Comparison of ENCODE assay signal across 26 cellular contexts in the genomic region with DNA sequence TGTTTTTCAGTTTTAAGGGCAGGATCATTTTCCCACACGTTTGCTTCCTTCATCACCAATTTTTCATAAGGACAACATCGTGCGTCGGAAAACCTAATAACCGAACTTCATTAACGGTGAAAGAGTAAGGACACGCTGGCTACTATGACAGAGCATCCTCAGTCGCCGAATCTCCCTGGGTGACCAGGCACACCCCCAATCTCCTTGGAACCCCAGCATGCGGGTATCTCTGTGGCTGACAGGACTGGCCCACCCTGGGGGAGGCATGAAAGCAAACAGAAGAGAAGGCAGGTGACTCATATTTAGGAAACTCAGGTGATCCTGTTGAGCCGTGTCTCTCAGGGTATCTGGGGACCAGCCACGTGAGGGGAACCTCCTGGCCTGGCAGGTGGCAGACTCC.
DNase-seq lines count a peak whose midpoint lies in the region; ATAC-seq and TF ChIP-seq lines count a peak whose summit lies in the region.
"Had no signal": no experiment of that assay in that cellular context is flagged by ENCODE, and none has a peak within 500 bp of the region (broad histone marks: within the 10 kb centered on the region; RNA-seq: fewer than 3 reads in every experiment).

No MANE protein-coding gene starts in this region.

- POLR2A ChIA-PET in activated CD4-positive, alpha-beta T cell treated with anti-CD3 and anti-CD28 coated beads, Interleukin-2, amount 10 ng/mL, durations not matched to agents 7 days and 5 days (lab: Charles Lee): no interaction called here

- TF ChIP-seq CTCF in coronary artery (IDR thresholded peaks at IDR 0.05) (no peak), nephron progenitor cell (IDR thresholded peaks at IDR 0.05) (no peak)

- H3K9me3 Mint-ChIP-seq in activated CD4-positive, alpha-beta T cell treated with anti-CD3 and anti-CD28 coated beads, Interleukin-2, amount 10 ng/mL, durations not matched to agents 7 days and 5 days: no peaks in the 10 kb centered on the region
- H3K9me3 Mint-ChIP-seq in nephron progenitor cell: no peaks in the 10 kb centered on the region
- H3K9me3 Mint-ChIP-seq: CD14-positive monocyte, HFFc6 had no signal

- peak overlapping the region; percentile 25 for H3K27ac Mint-ChIP-seq in activated CD4-positive, alpha-beta T cell treated with anti-CD3 and anti-CD28 coated beads, Interleukin-2, amount 10 ng/mL, durations not matched to agents 7 days and 5 days
- peak overlapping the region; percentile 93 for H3K27ac Mint-ChIP-seq in nephron progenitor cell
- H3K27ac Mint-ChIP-seq: CD14-positive monocyte, HFFc6 had no signal

- H3K27me3 Mint-ChIP-seq in activated CD4-positive, alpha-beta T cell treated with anti-CD3 and anti-CD28 coated beads, Interleukin-2, amount 10 ng/mL, durations not matched to agents 7 days and 5 days: no peaks in the 10 kb centered on the region
- H3K27me3 Mint-ChIP-seq in nephron progenitor cell (ENCODE audit: low read depth, poor library complexity): no peaks in the 10 kb centered on the region

- ATAC-seq in HG02759 (IDR thresholded peaks at IDR 0.05; ENCODE audit: unreplicated experiment): no peak
- ATAC-seq: HepG2, Right ventricle myocardium inferior had no signal

- H3K27ac ChIP-seq in coronary artery: no peak overlapping the region
- H3K27ac ChIP-seq: HL-60 had no signal

- no peak overlapping the region for H3K4me3 ChIP-seq in coronary artery

- DNase-seq in activated CD4-positive, alpha-beta T cell treated with anti-CD3 and anti-CD28 coated beads, Interleukin-2, amount 10 ng/mL, durations not matched to agents 7 days and 5 days: no peak
- DNase-seq in activated CD4-positive, alpha-beta T cell treated with anti-CD3 and anti-CD28 coated beads, Interleukin-2, amount 50 U/mL, for 4 hours: no peak
- DNase-seq in coronary artery (ENCODE audit: low spot score): peak; percentile 58
- DNase-seq in nephron progenitor cell: no peak
- DNase-seq in GDM1 (lab: John Stamatoyannopoulos, UW): no peak
- DNase-seq in activated T-cell treated with anti-CD3 and anti-CD28 coated beads, Interleukin-2, amount 50 U/mL, for 48 hours: no peak
- DNase-seq: 8988T, AML-193, EL, H7, HFFc6, KBM-7, MM.1S, NCI-H1092, NCI-H1436, NCI-H187 treated with DMSO at 0.1 percent for 48 hours, NCI-H2107, NCI-H226, NCI-H524 treated with DMSO at 0.1 percent for 48 hours, NCI-H82, OCI-M1 had no signal

- no peaks in the 10 kb centered on the region for H3K36me3 Mint-ChIP-seq in activated CD4-positive, alpha-beta T cell treated with anti-CD3 and anti-CD28 coated beads, Interleukin-2, amount 10 ng/mL, durations not matched to agents 7 days and 5 days (ENCODE audit: low read depth)
- H3K36me3 Mint-ChIP-seq in nephron progenitor cell (ENCODE audit: low read depth): no peaks in the 10 kb centered on the region
- H3K36me3 Mint-ChIP-seq: CD14-positive monocyte had no signal

- no peak overlapping the region for H3K4me3 Mint-ChIP-seq in activated CD4-positive, alpha-beta T cell treated with anti-CD3 and anti-CD28 coated beads, Interleukin-2, amount 10 ng/mL, durations not matched to agents 7 days and 5 days
- H3K4me3 Mint-ChIP-seq in nephron progenitor cell: no peak overlapping the region
- H3K4me3 Mint-ChIP-seq: CD14-positive monocyte, HFFc6 had no signal

- CTCF ChIA-PET in activated CD4-positive, alpha-beta T cell treated with anti-CD3 and anti-CD28 coated beads, Interleukin-2, amount 10 ng/mL, durations not matched to agents 7 days and 5 days (lab: Charles Lee): no interaction called here

- peaks cover 2% of the 10 kb centered on the region for H3K4me1 Mint-ChIP-seq in activated CD4-positive, alpha-beta T cell treated with anti-CD3 and anti-CD28 coated beads, Interleukin-2, amount 10 ng/mL, durations not matched to agents 7 days and 5 days
- peaks cover 70% of the 10 kb centered on the region for H3K4me1 Mint-ChIP-seq in nephron progenitor cell
- H3K4me1 Mint-ChIP-seq: CD14-positive monocyte had no signal
